8 cellular contexts compared by ENCODE assay signal in genomic region chr2:64730551-64731305, GRCh38.
DNase-seq lines count a peak whose midpoint lies in the region; ATAC-seq and TF ChIP-seq lines count a peak whose summit lies in the region.

No MANE protein-coding gene starts in this region.

- H3K4me3 ChIP-seq in BJ (ENCODE audit: low read depth, low read length): peak overlapping the region; percentile 11
- no peak overlapping the region for H3K4me3 ChIP-seq in HCT116 (replicated peaks in 1 of 2; ENCODE audit: low read depth in 1 of 2, low read length in 2 of 2)
- peak overlapping the region; percentile 55 for H3K4me3 ChIP-seq in fibroblast of the aortic adventitia (ENCODE audit: low read depth, low read length)
- no peak overlapping the region for H3K4me3 ChIP-seq in neuron (ENCODE audit: low read length)

- no peak overlapping the region for H3K27ac ChIP-seq in HCT116 (ENCODE audit: low read depth, low read length)

- no peak for TF ChIP-seq POLR2A in HCT116 (IDR thresholded peaks at IDR 0.05; ENCODE audit: borderline replicate concordance, extremely low read depth, insufficient read depth, insufficient read length)

- CTCF ChIA-PET in BJ (lab: Yijun Ruan, JAX): no interaction called here
- CTCF ChIA-PET in HCT116 (lab: Charles Lee): no interaction called here
- CTCF ChIA-PET in GM10248 (lab: Yijun Ruan, JAX): interaction anchor here (1.1 to 4.1 kb wide), 5 partner anchors 8 to 85 kb away, joined by 3 to 20 read pairs (median 7); no protein-coding TSS in a partner anchor

- H3K36me3 ChIP-seq in BJ (ENCODE audit: control insufficient read depth, insufficient read depth, low read length) (no peaks in the 10 kb centered on the region), HCT116 (ENCODE audit: control insufficient read depth in 1 of 2, insufficient read depth in 2 of 2, low read length in 2 of 2) (no peaks in the 10 kb centered on the region), neuron (ENCODE audit: insufficient read depth, low read length) (no peaks in the 10 kb centered on the region)

- no peak for DNase-seq in BJ (ENCODE audit: low read depth)
- no peak for DNase-seq in HCT116 (ENCODE audit: low read depth, low spot score)
- peak; percentile 71 for DNase-seq in NCI-H774 (lab: John Stamatoyannopoulos, UW)
- peak; percentile 3 to 7 for DNase-seq in activated T-helper 1 cell treated with anti-CD3 and anti-CD28 coated beads, Interleukin-2, amount 50 U/mL, for 16 hours (ENCODE audit: low read depth in 1 of 2, low spot score in 1 of 2)
- DNase-seq in fibroblast of the aortic adventitia (ENCODE audit: low read depth): peak; percentile 93
- no peak for DNase-seq in GM10248 (ENCODE audit: extremely low spot score)

- H3K9me3 ChIP-seq in HCT116 (ENCODE audit: control insufficient read depth in 1 of 2, insufficient read depth in 1 of 2, low read depth in 1 of 2, low read length in 2 of 2) (no peaks in the 10 kb centered on the region), neuron (ENCODE audit: low read length) (no peaks in the 10 kb centered on the region)

- intact Hi-C loops in HCT116 (cut with micrococcal nuclease): no loop called here

- no peaks in the 10 kb centered on the region for H3K27me3 ChIP-seq in BJ (ENCODE audit: control insufficient read depth, insufficient read depth, low read length)
- no peaks in the 10 kb centered on the region for H3K27me3 ChIP-seq in HCT116 (ENCODE audit: insufficient read depth, low read length)
- H3K27me3 ChIP-seq in neuron (ENCODE audit: insufficient read depth, low read length): no peaks in the 10 kb centered on the region

- RAD21 ChIA-PET in HCT116 (lab: Charles Lee; ENCODE audit: low non-redundant PET in 1 of 2, low total read pairs in 2 of 2, uncharacterized antibody in 2 of 2, unreplicated experiment in 2 of 2): no interaction called here

- H3K9ac ChIP-seq in HCT116 (ENCODE audit: low read length): no peak overlapping the region

- H3K79me2 ChIP-seq in HCT116 (ENCODE audit: insufficient read depth, low read length): peaks cover 20% of the 10 kb centered on the region; the same call in 1 of the 2 replicates

- POLR2A ChIA-PET in BJ (lab: Charles Lee) (interaction anchor here (1.0 kb wide), 1 partner anchor 77 kb away, joined by 4 read pairs; the partner anchor contains the start of gene SERTAD2), HCT116 (lab: Charles Lee) (no interaction called here), GM10248 (lab: Yijun Ruan, JAX) (no interaction called here)

- ATAC-seq in HCT116 (no peak), GM21390 (IDR thresholded peaks at IDR 0.05; ENCODE audit: unreplicated experiment) (no peak)

- H3K9me2 ChIP-seq in HCT116 (ENCODE audit: insufficient read depth): no peaks in the 10 kb centered on the region

- H2AFZ ChIP-seq in HCT116 (ENCODE audit: low read depth, low read length, poor library complexity, severe bottlenecking) (no peak overlapping the region), neuron (ENCODE audit: low read depth, low read length) (peak overlapping the region; percentile 0)

- BruUV-seq in HCT116 (replicated peaks; lab: Mats Ljungman, UMichigan): no TSS peak

- 0 out of 2 replicates have a peak, but pooled peaks cover 2% of the 10 kb centered on the region for H4K20me1 ChIP-seq in HCT116 (ENCODE audit: insufficient read depth)

- H3K4me1 ChIP-seq in HCT116 (ENCODE audit: control insufficient read depth in 1 of 2, insufficient read depth in 2 of 2, low read length in 2 of 2) (peaks cover 9 to 12% of the 10 kb centered on the region in 2 experiments; a peak in 3 of 4 replicates), neuron (ENCODE audit: insufficient read depth, low read length) (peaks cover 35% of the 10 kb centered on the region)

- no peak for TF ChIP-seq RAD21 in HCT116 (IDR thresholded peaks at IDR 0.05; ENCODE audit: low read depth)

- no peak for TF ChIP-seq CTCF in BJ (IDR thresholded peaks at IDR 0.05; ENCODE audit: insufficient read depth, low read depth, low read length)
- TF ChIP-seq CTCF in HCT116 (IDR thresholded peaks at IDR 0.05 in 2 of 3, conservative IDR thresholded peaks at IDR 0.05 in 1 of 3; ENCODE audit: borderline replicate concordance in 1 of 3, insufficient read depth in 1 of 3, low read depth in 2 of 3, low read length in 2 of 3): no peak
- no peak for TF ChIP-seq CTCF in fibroblast of the aortic adventitia (IDR thresholded peaks at IDR 0.05; ENCODE audit: insufficient read depth, low read length)
- TF ChIP-seq CTCF in GM10248 (IDR thresholded peaks at IDR 0.05; ENCODE audit: control extremely low read depth, extremely low read depth, low read depth, missing control alignments): no peak

- 0 out of 2 replicates have a peak overlapping the region, but pooled peaks have one; percentile 4 for H3K4me2 ChIP-seq in HCT116 (ENCODE audit: low read length)

TF ChIP-seq in HCT116, 20 proteins besides CTCF, POLR2A, EP300 and RAD21:
- TF ChIP-seq POLR2AphosphoS5 (IDR thresholded peaks at IDR 0.05; ENCODE audit: low read depth, low read length) (no peak), SRF (IDR thresholded peaks at IDR 0.05; ENCODE audit: low read depth) (no peak), EZH2phosphoT487 (IDR thresholded peaks at IDR 0.05; ENCODE audit: borderline replicate concordance) (no peak), CBX3 (IDR thresholded peaks at IDR 0.05; ENCODE audit: low read depth) (no peak), TCF7L2 (IDR thresholded peaks at IDR 0.05; ENCODE audit: borderline replicate concordance, extremely low read depth, insufficient read depth, insufficient read length) (no peak)

Comparison
In these comparisons a context has a peak if more than half of its experiments do, and no peak if none do; other contexts are left out.
1. DNase-seq: peak in NCI-H774 (single experiment), activated T-helper 1 cell treated with anti-CD3 and anti-CD28 coated beads, Interleukin-2, amount 50 U/mL, for 16 hours (2 of 2) and fibroblast of the aortic adventitia (single experiment); none in BJ (single experiment), HCT116 (single experiment) and GM10248 (single experiment).
2. H3K4me3 ChIP-seq: peak in BJ (single experiment) and fibroblast of the aortic adventitia (single experiment); none in HCT116 (0 of 2) and neuron (single experiment).